Comparison of ENCODE assay signal across 1 cellular context in genomic region chr13:39040206-39040605, GRCh38.
TF ChIP-seq lines count a peak whose summit lies in the region.

No MANE protein-coding gene starts in this region.

TF ChIP-seq in HepG2, 621 proteins besides CTCF, POLR2A, EP300 and RAD21:
- TF ChIP-seq MXD1 (CRISPR knock-in tag; IDR thresholded peaks at IDR 0.05) = no peak
- peak in 1 of 2 experiments; percentile 33; a peak in 1 of 4 replicates for TF ChIP-seq MAFK (conservative IDR thresholded peaks at IDR 0.05 in 1 of 2, IDR thresholded peaks at IDR 0.05 in 1 of 2; ENCODE audit: low read length in 2 of 2)
- peak; percentile 92 for TF ChIP-seq CEBPB (IDR thresholded peaks at IDR 0.05; ENCODE audit: borderline replicate concordance, low read depth, low read length)
- peak; percentile 51; the same call in 1 of the 2 replicates for TF ChIP-seq HNF4A (CRISPR knock-in tag; IDR thresholded peaks at IDR 0.05)
- no peak for TF ChIP-seq HINFP (CRISPR knock-in tag; IDR thresholded peaks at IDR 0.05; ENCODE audit: low read depth)
- TF ChIP-seq SOX5 (CRISPR knock-in tag; IDR thresholded peaks at IDR 0.05; ENCODE audit: borderline replicate concordance) = 0 out of 2 replicates have a peak, but pooled peaks have one; percentile 16
- TF ChIP-seq SOX13 (IDR thresholded peaks at IDR 0.05) = no peak
- peak in 1 of 2 experiments; percentile 34; a peak in 1 of 4 replicates for TF ChIP-seq SOX13 (CRISPR knock-in tag; conservative IDR thresholded peaks at IDR 0.05 in 1 of 2, IDR thresholded peaks at IDR 0.05 in 1 of 2)
- TF ChIP-seq ZNF335 (CRISPR knock-in tag; IDR thresholded peaks at IDR 0.05) = peak; percentile 90
- TF ChIP-seq NCOR1 (IDR thresholded peaks at IDR 0.05; ENCODE audit: borderline replicate concordance, low read length) = peak; percentile 69; the same call in 1 of the 2 replicates
- peak; percentile 44 for TF ChIP-seq CEBPG (CRISPR knock-in tag; IDR thresholded peaks at IDR 0.05)
- TF ChIP-seq ARNT (IDR thresholded peaks at IDR 0.05) = no peak
- peak; percentile 49 for TF ChIP-seq GATAD2A (CRISPR knock-in tag; IDR thresholded peaks at IDR 0.05)
